Comparison of ENCODE assay signal across 14 cellular contexts in genomic region chr15:64947211-64947610, GRCh38.
"Had no signal": no experiment of that assay in that cellular context is flagged by ENCODE, and none has a peak within 500 bp of the region (broad histone marks: within the 10 kb centered on the region; RNA-seq: fewer than 3 reads in every experiment).

No MANE protein-coding gene starts in this region.

- H2AFZ ChIP-seq: parathyroid adenoma had no signal

- H3K27me3 ChIP-seq: body of pancreas, thyroid gland had no signal

- H3K27ac Mint-ChIP-seq: activated naive CD4-positive, alpha-beta T cell treated with anti-CD3 and anti-CD28 coated beads, Interleukin-2, amount 10 ng/mL, durations not matched to agents 7 days and 5 days; activated T-helper 2 cell treated with anti-CD3 and anti-CD28 coated beads, Interferon-gamma antibody, Interleukin-2, Interleukin-4, amounts not matched to agents 10 μg/mL and 5 μg/mL and 100 μg/mL, durations not matched to agents 14 hours and 24 hours and 36 hours had no signal

- H3K9me3 Mint-ChIP-seq: activated naive CD4-positive, alpha-beta T cell treated with anti-CD3 and anti-CD28 coated beads, Interleukin-2, amount 10 ng/mL, durations not matched to agents 7 days and 5 days; activated T-helper 2 cell treated with anti-CD3 and anti-CD28 coated beads, Interferon-gamma antibody, Interleukin-2, Interleukin-4, amounts not matched to agents 10 μg/mL and 5 μg/mL and 100 μg/mL, durations not matched to agents 14 hours and 24 hours and 36 hours had no signal

- H3K4me3 Mint-ChIP-seq: activated naive CD4-positive, alpha-beta T cell treated with anti-CD3 and anti-CD28 coated beads, Interleukin-2, amount 10 ng/mL, durations not matched to agents 7 days and 5 days had no signal

- H3K4me3 ChIP-seq: body of pancreas, lower lobe of right lung, thyroid gland had no signal

- H3K9me3 ChIP-seq: body of pancreas, lower lobe of right lung, thyroid gland had no signal

- H3K27ac ChIP-seq: body of pancreas, lower lobe of right lung, parathyroid adenoma, thyroid gland had no signal

- H3K4me1 ChIP-seq: body of pancreas, lower lobe of right lung, parathyroid adenoma had no signal

- ATAC-seq: body of pancreas, left cardiac atrium had no signal

- H3K9ac ChIP-seq: parathyroid adenoma had no signal

- H3K36me3 ChIP-seq: thyroid gland had no signal

- DNase-seq: activated CD4-positive, alpha-beta T cell treated with anti-CD3 and anti-CD28 coated beads, Interleukin-2, amount 50 U/mL, for 4 hours; activated naive CD4-positive, alpha-beta T cell treated with anti-CD3 and anti-CD28 coated beads, Interleukin-2, amount 10 ng/mL, durations not matched to agents 7 days and 5 days; activated T-cell treated with anti-CD3 and anti-CD28 coated beads, Interleukin-2, amount 50 U/mL, for 1 hour; amniotic stem cell; body of pancreas; cortex of kidney; effector CD8-positive, alpha-beta T cell; left cardiac atrium; lower lobe of right lung; stimulated activated CD4-positive, alpha-beta T cell treated with anti-CD3 and anti-CD28 coated beads, Interleukin-2, amount 100 ng/mL, for 24 hours; SW 1271; thyroid gland had no signal

- H3K36me3 Mint-ChIP-seq: activated naive CD4-positive, alpha-beta T cell treated with anti-CD3 and anti-CD28 coated beads, Interleukin-2, amount 10 ng/mL, durations not matched to agents 7 days and 5 days had no signal

- H3K4me1 Mint-ChIP-seq: activated naive CD4-positive, alpha-beta T cell treated with anti-CD3 and anti-CD28 coated beads, Interleukin-2, amount 10 ng/mL, durations not matched to agents 7 days and 5 days had no signal
